ENCODE assay signal across 20 cellular contexts in genomic region chr1:9416506-9416905, GRCh38.
DNase-seq lines count a peak whose midpoint lies in the region; ATAC-seq and TF ChIP-seq lines count a peak whose summit lies in the region.
"Had no signal": no experiment of that assay in that cellular context is flagged by ENCODE, and none has a peak within 500 bp of the region (broad histone marks: within the 10 kb centered on the region; RNA-seq: fewer than 3 reads in every experiment).

No MANE protein-coding gene starts in this region.

- H3K4me3 Mint-ChIP-seq in activated CD4-positive, alpha-beta T cell treated with anti-CD3 and anti-CD28 coated beads, Interleukin-2, amount 10 ng/mL, durations not matched to agents 24 days and 14 days, result peak overlapping the region; percentile 8
- H3K4me3 Mint-ChIP-seq in activated B cell treated with CpG ODN at 0.5 μM for 24 hours (peak overlapping the region; percentile 33), neural progenitor cell (no peak overlapping the region)
- H3K4me3 Mint-ChIP-seq: activated CD8-positive, alpha-beta T cell treated with anti-CD3 and anti-CD28 coated beads for 36 hours had no signal

- no peak overlapping the region for H3K27ac Mint-ChIP-seq in activated CD4-positive, alpha-beta T cell treated with anti-CD3 and anti-CD28 coated beads, Interleukin-2, amount 10 ng/mL, durations not matched to agents 24 days and 14 days
- H3K27ac Mint-ChIP-seq in activated B cell treated with CpG ODN at 0.5 μM for 24 hours (peak overlapping the region; percentile 32), neural progenitor cell (peak overlapping the region; percentile 76)
- H3K27ac Mint-ChIP-seq: activated CD8-positive, alpha-beta T cell treated with anti-CD3 and anti-CD28 coated beads for 36 hours had no signal

- TF ChIP-seq CTCF in GM06990 (IDR thresholded peaks at IDR 0.05; ENCODE audit: insufficient read depth, low read length, poor library complexity, severe bottlenecking), result no peak
- TF ChIP-seq CTCF in activated B cell treated with CpG ODN at 0.5 μM for 24 hours (IDR thresholded peaks at IDR 0.05), result no peak
- TF ChIP-seq CTCF in neural progenitor cell (IDR thresholded peaks at IDR 0.05), result no peak
- TF ChIP-seq CTCF in heart right ventricle (IDR thresholded peaks at IDR 0.05), result no peak

- H4K20me1 ChIP-seq in neural progenitor cell (ENCODE audit: low read depth), result no peaks in the 10 kb centered on the region

- H3K36me3 ChIP-seq in GM06990 (ENCODE audit: control insufficient read depth, insufficient read depth, low read length) (no peaks in the 10 kb centered on the region), neural progenitor cell (no peaks in the 10 kb centered on the region), heart right ventricle (no peaks in the 10 kb centered on the region)
- H3K36me3 ChIP-seq: brain microvascular endothelial cell, spleen, upper lobe of left lung had no signal

- H3K36me3 Mint-ChIP-seq in activated CD4-positive, alpha-beta T cell treated with anti-CD3 and anti-CD28 coated beads, Interleukin-2, amount 10 ng/mL, durations not matched to agents 24 days and 14 days (ENCODE audit: low read depth), result peaks cover 2% of the 10 kb centered on the region
- H3K36me3 Mint-ChIP-seq in activated B cell treated with CpG ODN at 0.5 μM for 24 hours (ENCODE audit: low read depth), result no peaks in the 10 kb centered on the region
- H3K36me3 Mint-ChIP-seq in neural progenitor cell, result no peaks in the 10 kb centered on the region

- peaks cover 57% of the 10 kb centered on the region for H3K4me1 Mint-ChIP-seq in activated CD4-positive, alpha-beta T cell treated with anti-CD3 and anti-CD28 coated beads, Interleukin-2, amount 10 ng/mL, durations not matched to agents 24 days and 14 days
- H3K4me1 Mint-ChIP-seq in activated B cell treated with CpG ODN at 0.5 μM for 24 hours, result peaks cover 76% of the 10 kb centered on the region
- H3K4me1 Mint-ChIP-seq in neural progenitor cell, result peaks cover 14% of the 10 kb centered on the region

- H3K4me3 ChIP-seq in GM06990 (replicated peaks; ENCODE audit: low read depth, low read length) (peak overlapping the region; percentile 44), neural progenitor cell (no peak overlapping the region), heart right ventricle (no peak overlapping the region)
- H3K4me3 ChIP-seq: coronary artery, spleen, upper lobe of left lung had no signal

- H3K27me3 Mint-ChIP-seq in activated CD4-positive, alpha-beta T cell treated with anti-CD3 and anti-CD28 coated beads, Interleukin-2, amount 10 ng/mL, durations not matched to agents 24 days and 14 days, result peaks cover 13% of the 10 kb centered on the region
- H3K27me3 Mint-ChIP-seq in activated B cell treated with CpG ODN at 0.5 μM for 24 hours (no peaks in the 10 kb centered on the region), neural progenitor cell (ENCODE audit: insufficient read depth, low read depth) (peaks cover 7% of the 10 kb centered on the region)

- no peak overlapping the region for H2AFZ ChIP-seq in neural progenitor cell (replicated peaks)

- H3K27ac ChIP-seq in neural progenitor cell (no peak overlapping the region), heart right ventricle (no peak overlapping the region)
- H3K27ac ChIP-seq: brain microvascular endothelial cell, spleen, upper lobe of left lung had no signal

- 83 to 91% methylated on average over 9 of the region's 9 CpGs for WGBS in heart right ventricle, 2 donors

- no peak overlapping the region for H3K4me2 ChIP-seq in neural progenitor cell

- no peak for TF ChIP-seq POLR2A in erythroblast (IDR thresholded peaks at IDR 0.05; ENCODE audit: low read length)

- H3K4me1 ChIP-seq in neural progenitor cell, result peaks cover 11% of the 10 kb centered on the region
- H3K4me1 ChIP-seq in heart right ventricle, result peaks cover 8 to 30% (median 24%) of the 10 kb centered on the region in 9 donors

- no peaks in the 10 kb centered on the region for H3K9me3 ChIP-seq in neural progenitor cell (ENCODE audit: low read depth)
- no peaks in the 10 kb centered on the region for H3K9me3 ChIP-seq in heart right ventricle
- H3K9me3 ChIP-seq: spleen, upper lobe of left lung had no signal

- intact Hi-C loops in activated CD4-positive, alpha-beta T cell treated with anti-CD3 and anti-CD28 coated beads, Interleukin-2, amount 10 ng/mL, durations not matched to agents 24 days and 14 days (cut with micrococcal nuclease), result no loop called here
- intact Hi-C loops in activated B cell treated with CpG ODN at 0.5 μM for 24 hours (cut with micrococcal nuclease) (no loop called here), heart right ventricle (cut with DNase I) (no loop called here)

- H3K79me2 ChIP-seq in neural progenitor cell (ENCODE audit: low read depth), result no peaks in the 10 kb centered on the region

- H3K27me3 ChIP-seq in GM06990 (replicated peaks; ENCODE audit: control insufficient read depth, insufficient read depth, low read length) (no peaks in the 10 kb centered on the region), neural progenitor cell (no peaks in the 10 kb centered on the region), heart right ventricle (no peaks in the 10 kb centered on the region)
- H3K27me3 ChIP-seq: brain microvascular endothelial cell, upper lobe of left lung had no signal

- H3K9ac ChIP-seq in neural progenitor cell, result no peak overlapping the region

- POLR2A ChIA-PET in activated B cell treated with CpG ODN at 0.5 μM for 24 hours (lab: Charles Lee), result interaction anchor here (0.6 to 1.0 kb wide), 2 partner anchors 10 to 238 kb away, joined by 3 read pairs; no protein-coding TSS in a partner anchor

- no peak for ATAC-seq in activated B cell treated with CpG ODN at 0.5 μM for 24 hours (ENCODE audit: low read depth)
- no peak for ATAC-seq in GM21576 (IDR thresholded peaks at IDR 0.05; ENCODE audit: unreplicated experiment)
- ATAC-seq in heart right ventricle, result no peak
- ATAC-seq: activated CD8-positive, alpha-beta T cell treated with anti-CD3 and anti-CD28 coated beads for 36 hours; left ventricle myocardium superior had no signal

- H3K9me3 Mint-ChIP-seq in activated CD4-positive, alpha-beta T cell treated with anti-CD3 and anti-CD28 coated beads, Interleukin-2, amount 10 ng/mL, durations not matched to agents 24 days and 14 days, result no peaks in the 10 kb centered on the region
- H3K9me3 Mint-ChIP-seq in activated B cell treated with CpG ODN at 0.5 μM for 24 hours (no peaks in the 10 kb centered on the region), neural progenitor cell (no peaks in the 10 kb centered on the region)
- H3K9me3 Mint-ChIP-seq: activated CD8-positive, alpha-beta T cell treated with anti-CD3 and anti-CD28 coated beads for 36 hours had no signal

- CTCF ChIA-PET in activated B cell treated with CpG ODN at 0.5 μM for 24 hours (lab: Charles Lee), result interaction anchor here (1.4 kb wide), 1 partner anchor 39 kb away, joined by 5 read pairs; no protein-coding TSS in a partner anchor

- DNase-seq in activated CD4-positive, alpha-beta T cell treated with anti-CD3 and anti-CD28 coated beads, Interleukin-2, amount 10 ng/mL, durations not matched to agents 24 days and 14 days, result no peak
- no peak for DNase-seq in activated CD4-positive, alpha-beta T cell treated with anti-CD3 and anti-CD28 coated beads for 1 hour
- DNase-seq in GM06990 (ENCODE audit: extremely low read depth, insufficient read length), result peak; percentile 35
- DNase-seq in activated B cell treated with CpG ODN at 0.5 μM for 24 hours, result no peak
- no peak for DNase-seq in neural progenitor cell (ENCODE audit: low spot score)
- no peak for DNase-seq in erythroblast (lab: John Stamatoyannopoulos, UW)
- DNase-seq in heart right ventricle, result no peak
- DNase-seq: activated CD8-positive, alpha-beta T cell treated with anti-CD3 and anti-CD28 coated beads for 36 hours; brain microvascular endothelial cell; GDM1; left ventricle myocardium superior; NCI-H1694; NCI-H69; Right ventricle myocardium superior; spleen; stimulated activated CD4-positive, alpha-beta T cell treated with anti-CD3 and anti-CD28 coated beads, Interleukin-4, amount 100 ng/mL, for 24 hours; SW 1271; upper lobe of left lung had no signal

- H3F3A ChIP-seq in neural progenitor cell (ENCODE audit: low read depth), result no peaks in the 10 kb centered on the region
